Comparison of ENCODE assay signal across 13 cellular contexts in genomic region chr17:80694085-80694991, GRCh38.
DNase-seq lines count a peak whose midpoint lies in the region; ATAC-seq and TF ChIP-seq lines count a peak whose summit lies in the region.
"Had no signal": no experiment of that assay in that cellular context is flagged by ENCODE, and none has a peak within 500 bp of the region (broad histone marks: within the 10 kb centered on the region; RNA-seq: fewer than 3 reads in every experiment).

No MANE protein-coding gene starts in this region.

- peaks cover 3% of the 10 kb centered on the region for H3K4me1 ChIP-seq in iPS-15b (ENCODE audit: control insufficient read depth, insufficient read depth, low read length)
- H3K4me1 ChIP-seq: ascending aorta had no signal

- H3K27me3 ChIP-seq in iPS-15b (ENCODE audit: control insufficient read depth, insufficient read depth, low read length) = no peaks in the 10 kb centered on the region
- H3K27me3 ChIP-seq: ascending aorta, transverse colon had no signal

- peak; percentile 93 for DNase-seq in DMS 273 treated with DMSO at 0.1 percent for 48 hours (lab: John Stamatoyannopoulos, UW)
- DNase-seq in RWPE1 (ENCODE audit: low spot score) = no peak
- no peak for DNase-seq in NCI-H2107 (lab: John Stamatoyannopoulos, UW)
- no peak for DNase-seq in NCI-H82 treated with DMSO at 0.1 percent for 48 hours (lab: John Stamatoyannopoulos, UW; ENCODE audit: unreplicated experiment)
- DNase-seq in caudate nucleus (lab: John Stamatoyannopoulos, UW) = no peak
- DNase-seq: CD4-positive, alpha-beta T cell; MV-4-11; retina; transverse colon had no signal

- CTCF ChIA-PET in RWPE1 (lab: Yijun Ruan, JAX) = no interaction called here

- ATAC-seq in HG03354 (IDR thresholded peaks at IDR 0.05; ENCODE audit: poor library complexity, severe bottlenecking, unreplicated experiment) = no peak

- POLR2A ChIA-PET in RWPE1 (lab: Yijun Ruan, JAX; ENCODE audit: low non-redundant PET) = no interaction called here

- H3K27ac ChIP-seq in KOPT-K1 (ENCODE audit: low read depth, low read length, poor library complexity, severe bottlenecking) = peak overlapping the region; percentile 19
- H3K27ac ChIP-seq in RWPE1 = peak overlapping the region; percentile 71
- no peak overlapping the region for H3K27ac ChIP-seq in caudate nucleus (ENCODE audit: low read depth, low read length)
- H3K27ac ChIP-seq: ascending aorta, transverse colon had no signal

- peak overlapping the region; percentile 32 for H3K9ac ChIP-seq in iPS-15b (ENCODE audit: low read depth, low read length)

- H3K4me3 ChIP-seq in iPS-15b (ENCODE audit: low read depth, low read length) = no peak overlapping the region
- H3K4me3 ChIP-seq: ascending aorta, transverse colon had no signal

- H3K36me3 ChIP-seq in KOPT-K1 (ENCODE audit: insufficient read depth, low read length) = no peaks in the 10 kb centered on the region
- H3K36me3 ChIP-seq in iPS-15b (ENCODE audit: control insufficient read depth, insufficient read depth, low read length) = no peaks in the 10 kb centered on the region
- H3K36me3 ChIP-seq: ascending aorta, transverse colon had no signal

- H3K9me3 ChIP-seq in KOPT-K1 (ENCODE audit: insufficient read depth, low read length, poor library complexity, severe bottlenecking) (no peaks in the 10 kb centered on the region), iPS-15b (ENCODE audit: control insufficient read depth, insufficient read depth, low read length) (no peaks in the 10 kb centered on the region)
- H3K9me3 ChIP-seq: ascending aorta, transverse colon had no signal

- no peak for TF ChIP-seq CTCF in RWPE1 (conservative IDR thresholded peaks at IDR 0.05; ENCODE audit: low read depth)
